16 cellular contexts compared by ENCODE assay signal in genomic region chr9:101536938-101537337, GRCh38. TPM values are rescaled to one million over a fixed set of nuclear protein-coding genes. Genes with fewer than 3 reads are reported as not detected.
DNase-seq lines count a peak whose midpoint lies in the region; ATAC-seq, FAIRE-seq and TF ChIP-seq lines count a peak whose summit lies in the region.
"Had no signal": no experiment of that assay in that cellular context is flagged by ENCODE, and none has a peak within 500 bp of the region (broad histone marks: within the 10 kb centered on the region; RNA-seq: fewer than 3 reads in every experiment).

No MANE protein-coding gene starts in this region.

- intact Hi-C loops in GM12878 (cut with micrococcal nuclease; ENCODE audit: unreplicated experiment) = no loop called here

- no peak overlapping the region for H4K8ac ChIP-seq in mesendoderm (ENCODE audit: low read depth, low read length)

- H3K4me2 ChIP-seq in GM12878 (ENCODE audit: control insufficient read depth, insufficient read depth) = no peak overlapping the region
- H3K4me2 ChIP-seq in mesendoderm (ENCODE audit: low read length) = no peak overlapping the region

- no TSS peak for BruUV-seq in GM12878 (replicated peaks; lab: Mats Ljungman, UMichigan)

- ATAC-seq in GM12878 = no peak
- ATAC-seq in activated T-helper 17 cell treated with anti-CD3 and anti-CD28 coated beads, Interleukin-2, amount 50 U/mL, for 72 hours (replicated peaks) = no peak
- ATAC-seq: left ventricle myocardium superior, right cardiac atrium had no signal

- H3K27ac Mint-ChIP-seq in activated T-helper 17 cell treated with anti-CD3 and anti-CD28 coated beads, Interleukin-2, amount 50 U/mL, for 72 hours = no peak overlapping the region
- H3K27ac Mint-ChIP-seq: activated naive CD4-positive, alpha-beta T cell treated with anti-CD3 and anti-CD28 coated beads, Interleukin-2, amount 50 U/mL, for 24 hours had no signal

- CTCF ChIA-PET in GM12878 (lab: Yijun Ruan, JAX) = interaction anchor here (0.8 to 16.7 kb wide), 4 partner anchors 13 to 91 kb away, joined by 3 to 228 read pairs (median 6); no protein-coding TSS in a partner anchor

- no peak for TF ChIP-seq CTCF in GM12878 (IDR thresholded peaks at IDR 0.05 in 2 of 3, conservative IDR thresholded peaks at IDR 0.05 in 1 of 3; ENCODE audit: control insufficient read depth in 2 of 3, extremely low read depth in 1 of 3, insufficient read depth in 1 of 3, low read depth in 3 of 3, low read length in 3 of 3)

- H3K79me2 ChIP-seq in GM12878 (ENCODE audit: control insufficient read depth, insufficient read depth, low read length) (peaks cover 15% of the 10 kb centered on the region), mesendoderm (ENCODE audit: control insufficient read depth, insufficient read depth, low read length) (peaks cover 9% of the 10 kb centered on the region)

- H4K20me1 ChIP-seq in GM12878 (ENCODE audit: control insufficient read depth, insufficient read depth) = no peaks in the 10 kb centered on the region; the same call in 1 of the 2 replicates

- no peaks in the 10 kb centered on the region for H3K9me3 ChIP-seq in GM12878 (replicated peaks; ENCODE audit: control insufficient read depth, insufficient read depth, low read length)

- no peak for FAIRE-seq in GM12878 (lab: Jason Lieb, UNC)
- FAIRE-seq: TTC549 had no signal

- no peak overlapping the region for H2BK15ac ChIP-seq in mesendoderm (replicated peaks; ENCODE audit: low read depth)

- H4K5ac ChIP-seq in mesendoderm (ENCODE audit: low read length) = no peak overlapping the region

- 95% methylated on average over 2 of the region's 2 CpGs for WGBS in GM12878 (ENCODE audit: insufficient coverage, insufficient replicate concordance, low lambda C conversion rate, missing lambda C conversion rate)
- WGBS in mesendoderm (ENCODE audit: extremely low coverage, insufficient coverage, low lambda C conversion rate) = no CpG with 5 or more reads among the region's 2 CpGs

- POLR2A ChIA-PET in GM12878 (lab: Charles Lee) = no interaction called here

- no peak overlapping the region for H2AFZ ChIP-seq in GM12878 (ENCODE audit: control insufficient read depth, low read depth, low read length)

- H3K9me3 Mint-ChIP-seq in activated T-helper 17 cell treated with anti-CD3 and anti-CD28 coated beads, Interleukin-2, amount 50 U/mL, for 72 hours = no peaks in the 10 kb centered on the region
- H3K9me3 Mint-ChIP-seq: activated naive CD4-positive, alpha-beta T cell treated with anti-CD3 and anti-CD28 coated beads, Interleukin-2, amount 50 U/mL, for 24 hours had no signal

- H3K4me1 Mint-ChIP-seq in activated T-helper 17 cell treated with anti-CD3 and anti-CD28 coated beads, Interleukin-2, amount 50 U/mL, for 72 hours = no peaks in the 10 kb centered on the region

- no peak for TF ChIP-seq POLR2A in GM12878 (IDR thresholded peaks at IDR 0.05; ENCODE audit: low read depth, low read length)

- no peaks in the 10 kb centered on the region for H3K27me3 Mint-ChIP-seq in activated T-helper 17 cell treated with anti-CD3 and anti-CD28 coated beads, Interleukin-2, amount 50 U/mL, for 72 hours
- H3K27me3 Mint-ChIP-seq: activated naive CD4-positive, alpha-beta T cell treated with anti-CD3 and anti-CD28 coated beads, Interleukin-2, amount 50 U/mL, for 24 hours had no signal

- no peak overlapping the region for H2BK120ac ChIP-seq in mesendoderm (ENCODE audit: low read depth, low read length)

- no peak for TF ChIP-seq EP300 in GM12878 (IDR thresholded peaks at IDR 0.05; ENCODE audit: borderline replicate concordance in 1 of 2, control insufficient read depth in 1 of 2, low read depth in 2 of 2, low read length in 2 of 2)

- RAD21 ChIA-PET in GM12878 (lab: Charles Lee; ENCODE audit: unreplicated experiment) = interaction anchor here (1.6 kb wide), 1 partner anchor 21 kb away, joined by 3 read pairs; no protein-coding TSS in a partner anchor

- SMC1A ChIA-PET in GM12878 (lab: Charles Lee; ENCODE audit: uncharacterized antibody, unreplicated experiment) = interaction anchor here (0.5 to 1.3 kb wide), 3 partner anchors 21 to 78 kb away, joined by 3 read pairs; no protein-coding TSS in a partner anchor

- no peak for TF ChIP-seq RAD21 in GM12878 (IDR thresholded peaks at IDR 0.05; ENCODE audit: insufficient read depth, low read depth, low read length)

- no peak overlapping the region for H2BK5ac ChIP-seq in mesendoderm (ENCODE audit: low read length)

- no peak overlapping the region for H3K27ac ChIP-seq in GM12878 (ENCODE audit: control insufficient read depth, insufficient read depth)
- no peak overlapping the region for H3K27ac ChIP-seq in mesendoderm (ENCODE audit: low read depth, low read length)
- H3K27ac ChIP-seq: 22Rv1 had no signal

- H3K79me1 ChIP-seq in mesendoderm (ENCODE audit: low read length) = peaks cover 16% of the 10 kb centered on the region

- H3K23ac ChIP-seq in mesendoderm (ENCODE audit: low read length) = no peak overlapping the region

- H3K4ac ChIP-seq in mesendoderm (ENCODE audit: low read depth, low read length) = no peak overlapping the region

- DNase-seq in DMS 273 (lab: John Stamatoyannopoulos, UW; ENCODE audit: unreplicated experiment) (peak; percentile 11), DMS 273 treated with DMSO at 0.1 percent for 48 hours (lab: John Stamatoyannopoulos, UW) (no peak), M059J (ENCODE audit: low read depth) (peak; percentile 20), GM12878 (ENCODE audit: low read depth, low spot score) (no peak), mesendoderm (peak; percentile 62), hippocampal formation (lab: John Stamatoyannopoulos, UW) (no peak), NCI-H524 (lab: John Stamatoyannopoulos, UW) (no peak)
- DNase-seq: left ventricle myocardium superior, NCI-H526, right cardiac atrium had no signal

- no peak overlapping the region for H3K56ac ChIP-seq in mesendoderm (ENCODE audit: low read length)

- H3K36me3 Mint-ChIP-seq in activated T-helper 17 cell treated with anti-CD3 and anti-CD28 coated beads, Interleukin-2, amount 50 U/mL, for 72 hours (ENCODE audit: low read depth) = peaks cover 12% of the 10 kb centered on the region

- H3K27me3 ChIP-seq in GM12878 (replicated peaks in 1 of 2; ENCODE audit: control insufficient read depth in 2 of 2, insufficient read depth in 2 of 2, low read length in 1 of 2) (no peaks in the 10 kb centered on the region), mesendoderm (ENCODE audit: insufficient read depth, low read length, poor library complexity) (no peaks in the 10 kb centered on the region)

- in situ Hi-C loops in GM12878 (cut with MboI) = no loop called here

- H3K4me3 Mint-ChIP-seq in activated T-helper 17 cell treated with anti-CD3 and anti-CD28 coated beads, Interleukin-2, amount 50 U/mL, for 72 hours = no peak overlapping the region

- H2AK5ac ChIP-seq in mesendoderm (ENCODE audit: low read length) = no peak overlapping the region

- H3K36me3 ChIP-seq in GM12878 (ENCODE audit: control insufficient read depth in 2 of 2, insufficient read depth in 2 of 2, low read length in 1 of 2) (peaks cover 0 to 11% of the 10 kb centered on the region in 2 experiments; a peak in 1 of 4 replicates), mesendoderm (ENCODE audit: control insufficient read depth, insufficient read depth, low read length) (no peaks in the 10 kb centered on the region)

- H3K4me1 ChIP-seq in GM12878 (ENCODE audit: control insufficient read depth, insufficient read depth, low read length) (no peaks in the 10 kb centered on the region), mesendoderm (ENCODE audit: control insufficient read depth, low read depth, low read length) (no peaks in the 10 kb centered on the region)

- H3K18ac ChIP-seq in mesendoderm (ENCODE audit: low read length) = no peak overlapping the region

- H3K4me3 ChIP-seq in GM12878 (no peak overlapping the region), mesendoderm (ENCODE audit: low read length) (no peak overlapping the region)

- H3K9ac ChIP-seq in GM12878 (ENCODE audit: control insufficient read depth, insufficient read depth, low read length) (no peak overlapping the region), mesendoderm (ENCODE audit: low read length) (no peak overlapping the region)

RNA-seq across cellular contexts. Expression of gene RNF20, which starts 3.3 kb away (rescaled TPM):
- 24.9 and 35.0 TPM in 2 replicates for total RNA-seq in M059J (2014; rRNA removed; shearing (Covaris generic))
- 20.5 and 24.9 TPM in 2 replicates for total RNA-seq in GM12878 (2013; cell fraction: nucleolus; rRNA removed)
- total RNA-seq in GM12878 (2014; rRNA removed) (15.0 and 16.4 TPM in 2 replicates), GM12878 (2014; rRNA removed; fragmentation: Illumina TruSeq; extraction: Trizol) (25.2 and 26.3 TPM in 2 replicates), GM12878 (2021) (28.0 and 38.9 TPM in 2 replicates)
- polyA plus RNA-seq in GM12878 (2011; ENCODE audit: low read depth) = 24.9 TPM
- polyA plus RNA-seq in GM12878 (2011; rRNA removed) (27.1 and 31.6 TPM in 2 replicates), GM12878 (2014; fragmentation: Illumina TruSeq; extraction: Trizol) (27.7 and 33.6 TPM in 2 replicates), GM12878 (2014; fragmentation: Nextera tagmentation; extraction: Ambion mirVana) (10 to 100 TPM in 1 of 2 experiments, 1 to 10 TPM in 1; 7.5 to 12.6 TPM), GM12878 (2014; rRNA removed) (14.4 and 15.2 TPM in 2 replicates), GM12878 (2016; fragmentation: Nextera tagmentation; extraction: Ambion mirVana) (10 to 100 TPM; 29.7 to 30.4 TPM)
- polyA plus RNA-seq in GM12878 (2011; cell fraction: cytosol; rRNA removed) = 10.1 and 12.0 TPM in 2 replicates
- 19.0 and 21.8 TPM in 2 replicates for polyA plus RNA-seq in GM12878 (2011; cell fraction: nucleus; rRNA removed)
- polyA plus RNA-seq in GM12878 (2012) = 19.3 and 21.6 TPM in 2 replicates
- 22.2 and 45.9 TPM in 2 replicates for polyA minus RNA-seq in GM12878 (2011; rRNA and poly(A)+ RNA removed)
- polyA minus RNA-seq in GM12878 (2011; cell fraction: cytosol; rRNA and poly(A)+ RNA removed) = 7.8 and 8.5 TPM in 2 replicates
- 13.8 and 19.0 TPM in 2 replicates for polyA minus RNA-seq in GM12878 (2011; cell fraction: nucleus; rRNA and poly(A)+ RNA removed)
- 45.3 TPM for polyA plus RNA-seq in mesendoderm (2013, experiment 1 of 2)
- polyA plus RNA-seq in mesendoderm (2013, experiment 2 of 2) = 47.8 TPM
- 10 to 100 TPM; 46.2 to 49.4 TPM for total RNA-seq in activated T-helper 17 cell treated with anti-CD3 and anti-CD28 coated beads, Interleukin-2, amount 50 U/mL, for 72 hours

RNA-seq across cellular contexts. Expression of gene PPP3R2, which starts 57.8 kb away (rescaled TPM):
- not detected in 2 replicates for total RNA-seq in M059J (2014; rRNA removed; shearing (Covaris generic))
- total RNA-seq in GM12878 (2013; cell fraction: nucleolus; rRNA removed) = not detected in 2 replicates
- total RNA-seq in GM12878 (2014; rRNA removed) (not detected in 2 replicates), GM12878 (2014; rRNA removed; fragmentation: Illumina TruSeq; extraction: Trizol) (not detected in 2 replicates), GM12878 (2021) (not detected in 2 replicates)
- not detected for polyA plus RNA-seq in GM12878 (2011; ENCODE audit: low read depth)
- polyA plus RNA-seq in GM12878 (2011; rRNA removed) (not detected in 2 replicates), GM12878 (2014; fragmentation: Illumina TruSeq; extraction: Trizol) (not detected in 2 replicates), GM12878 (2014; fragmentation: Nextera tagmentation; extraction: Ambion mirVana) (not detected), GM12878 (2014; rRNA removed) (not detected in 2 replicates), GM12878 (2016; fragmentation: Nextera tagmentation; extraction: Ambion mirVana) (not detected)
- not detected in 2 replicates for polyA plus RNA-seq in GM12878 (2011; cell fraction: cytosol; rRNA removed)
- not detected in 2 replicates for polyA plus RNA-seq in GM12878 (2011; cell fraction: nucleus; rRNA removed)
- not detected in 2 replicates for polyA plus RNA-seq in GM12878 (2012)
- not detected in 2 replicates for polyA minus RNA-seq in GM12878 (2011; rRNA and poly(A)+ RNA removed)
- polyA minus RNA-seq in GM12878 (2011; cell fraction: cytosol; rRNA and poly(A)+ RNA removed) = not detected in 2 replicates
- polyA minus RNA-seq in GM12878 (2011; cell fraction: nucleus; rRNA and poly(A)+ RNA removed) = not detected in 2 replicates
- not detected for polyA plus RNA-seq in mesendoderm (2013, experiment 1 of 2)
- polyA plus RNA-seq in mesendoderm (2013, experiment 2 of 2) = not detected
- not detected for total RNA-seq in activated T-helper 17 cell treated with anti-CD3 and anti-CD28 coated beads, Interleukin-2, amount 50 U/mL, for 72 hours
- total RNA-seq: G401, left ventricle myocardium superior, right cardiac atrium had no signal
- polyA plus RNA-seq: esophagus, right cardiac atrium had no signal

Comparison
In these comparisons a context has a peak if more than half of its experiments do, and no peak if none do; other contexts are left out.
1. DNase-seq: peak in DMS 273 (single experiment), M059J (single experiment) and mesendoderm (single experiment); none in DMS 273 treated with DMSO at 0.1 percent for 48 hours (single experiment), GM12878 (single experiment), hippocampal formation (0 of 2) and NCI-H524 (0 of 2).